ENCODE assay signal across 28 cellular contexts in genomic region chr2:236585966-236586365, GRCh38. TPM values are rescaled to one million over a fixed set of nuclear protein-coding genes. Genes with fewer than 3 reads are reported as not detected.
"Had no signal": no experiment of that assay in that cellular context is flagged by ENCODE, and none has a peak within 500 bp of the region (broad histone marks: within the 10 kb centered on the region; RNA-seq: fewer than 3 reads in every experiment).

No MANE protein-coding gene starts in this region.

- DNase-seq: dermis blood vessel endothelial cell; dorsolateral prefrontal cortex; effector CD8-positive, alpha-beta T cell; effector memory CD8-positive, alpha-beta T cell; endodermal cell; erythroblast; esophagus squamous epithelium; foreskin fibroblast; foreskin melanocyte; gastrocnemius medialis; glutamatergic neuron; head of caudate nucleus; heart right ventricle; hippocampal formation; left cardiac atrium; left lung; left ventricle myocardium superior; lower lobe of right lung; mesenchymal stem cell; mucosa of descending colon had no signal

- ATAC-seq: effector memory CD8-positive, alpha-beta T cell; esophagus mucosa; gastrocnemius medialis; heart right ventricle; left cardiac atrium; left lung; left ventricle myocardium superior; lower lobe of right lung; mucosa of descending colon had no signal

- H3K4me3 ChIP-seq: coronary artery, dorsolateral prefrontal cortex, esophagus squamous epithelium, gastrocnemius medialis, heart right ventricle, left lung, lower lobe of right lung, mucosa of descending colon had no signal

- H3K9me3 ChIP-seq: esophagus squamous epithelium, gastrocnemius medialis, left lung, lower lobe of right lung, mucosa of descending colon had no signal

- FAIRE-seq: colon, endometrium, islet of Langerhans, keratinocyte had no signal

- H3K27ac Mint-ChIP-seq: endodermal cell had no signal

- H3K27me3 ChIP-seq: dorsolateral prefrontal cortex, esophagus squamous epithelium, gastrocnemius medialis, heart right ventricle, left lung had no signal

- H3K27ac ChIP-seq: coronary artery, dorsolateral prefrontal cortex, epithelial cell of prostate, esophagus squamous epithelium, gastrocnemius medialis, heart right ventricle, left lung, lower lobe of right lung had no signal

- H3K4me1 ChIP-seq: gastrocnemius medialis, left lung, lower lobe of right lung had no signal

- H3K9me3 Mint-ChIP-seq: effector memory CD8-positive, alpha-beta T cell had no signal

- H3K4me3 Mint-ChIP-seq: effector memory CD8-positive, alpha-beta T cell; endodermal cell had no signal

- H3K27me3 Mint-ChIP-seq: effector memory CD8-positive, alpha-beta T cell had no signal

RNA-seq across cellular contexts. Expression of gene ACKR3, which starts 16.3 kb away (rescaled TPM):
- total RNA-seq: myocyte had no signal
